ENCODE assay signal across 10 cellular contexts in the genomic region with DNA sequence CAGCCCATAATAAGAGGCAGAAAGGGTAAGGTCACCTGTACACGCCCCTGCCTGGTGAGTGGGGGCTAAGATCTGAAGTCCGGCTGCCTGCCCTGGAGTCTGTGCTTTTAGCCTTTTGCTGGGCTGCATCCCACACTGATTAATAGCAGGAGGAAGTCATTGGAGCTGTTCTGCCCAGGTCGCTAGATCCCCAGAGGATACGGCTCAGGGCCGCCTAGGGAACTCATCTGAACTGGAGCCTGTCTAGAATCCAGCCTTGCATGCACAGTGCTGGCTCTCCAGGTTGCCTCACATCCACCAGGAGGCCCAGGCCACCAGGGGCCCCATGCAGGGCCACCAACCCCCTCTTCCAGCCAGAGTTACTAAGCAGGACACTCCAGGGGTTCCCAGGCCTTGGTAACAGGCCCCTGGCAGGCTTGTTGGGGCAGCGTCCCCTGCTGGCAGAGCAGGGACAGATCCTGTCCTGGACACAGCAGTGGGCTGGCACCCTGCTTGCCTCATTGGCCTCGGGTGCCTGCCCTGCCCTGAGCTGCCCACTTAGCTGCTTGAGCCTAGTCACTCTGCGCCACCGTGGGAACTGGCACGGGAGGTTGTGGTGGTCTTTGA. TPM values are rescaled to one million over a fixed set of nuclear protein-coding genes. Genes with fewer than 3 reads are reported as not detected.
DNase-seq lines count a peak whose midpoint lies in the region; ATAC-seq and TF ChIP-seq lines count a peak whose summit lies in the region.
"Had no signal": no experiment of that assay in that cellular context is flagged by ENCODE, and none has a peak within 500 bp of the region (broad histone marks: within the 10 kb centered on the region; RNA-seq: fewer than 3 reads in every experiment).

No MANE protein-coding gene starts in this region.

- no peak for TF ChIP-seq POLR2A in body of pancreas (IDR thresholded peaks at IDR 0.05)

- no peaks in the 10 kb centered on the region for H3K9me3 ChIP-seq in body of pancreas
- H3K9me3 ChIP-seq: upper lobe of left lung had no signal

- TF ChIP-seq CTCF in HL-60 (IDR thresholded peaks at IDR 0.05; ENCODE audit: insufficient read depth, low read length) (peak; percentile 48), body of pancreas (IDR thresholded peaks at IDR 0.05) (peak in 4 of 7 experiments; percentile 15 to 37 (median 24)), neural crest cell (conservative IDR thresholded peaks at IDR 0.05) (peak; percentile 48)

- H3K27me3 Mint-ChIP-seq in neural crest cell (ENCODE audit: low read depth) = no peaks in the 10 kb centered on the region
- H3K27me3 Mint-ChIP-seq in activated T-helper 17 cell treated with anti-CD3 and anti-CD28 coated beads, Interleukin-2, amount 50 U/mL, for 72 hours = no peaks in the 10 kb centered on the region
- H3K27me3 Mint-ChIP-seq: activated naive CD8-positive, alpha-beta T cell treated with anti-CD3 and anti-CD28 coated beads, Interleukin-2, amount 10 ng/mL, durations not matched to agents 7 days and 5 days had no signal

- H3K4me1 Mint-ChIP-seq in neural crest cell = peaks cover 5% of the 10 kb centered on the region
- H3K4me1 Mint-ChIP-seq in activated T-helper 17 cell treated with anti-CD3 and anti-CD28 coated beads, Interleukin-2, amount 50 U/mL, for 72 hours = no peaks in the 10 kb centered on the region

- H3K27ac ChIP-seq in HL-60 (replicated peaks) (no peak overlapping the region), body of pancreas (no peak overlapping the region)
- H3K27ac ChIP-seq: upper lobe of left lung had no signal

- DNase-seq in NCI-H748 (lab: John Stamatoyannopoulos, UW; ENCODE audit: unreplicated experiment) (peak; percentile 34), NCI-H748 treated with DMSO at 0.1 percent for 48 hours (lab: John Stamatoyannopoulos, UW) (no peak), HL-60 (ENCODE audit: low read depth in 1 of 2, low spot score in 1 of 2) (peak; percentile 5 to 50), body of pancreas (peak in 3 of 4 donors; percentile 10 to 34 (median 16)), neural crest cell (ENCODE audit: low read depth, low spot score) (peak; percentile 24), medulla oblongata (ENCODE audit: extremely low spot score) (no peak), NCI-H2029 treated with DMSO at 0.1 percent for 48 hours (lab: John Stamatoyannopoulos, UW) (no peak)
- DNase-seq: activated naive CD8-positive, alpha-beta T cell treated with anti-CD3 and anti-CD28 coated beads, Interleukin-2, amount 10 ng/mL, durations not matched to agents 7 days and 5 days had no signal

- H3K36me3 ChIP-seq in body of pancreas (replicated peaks in 1 of 2; ENCODE audit: insufficient read depth in 1 of 2, low read depth in 2 of 2) = no peaks in the 10 kb centered on the region
- H3K36me3 ChIP-seq: upper lobe of left lung had no signal

- no peaks in the 10 kb centered on the region for H3K9me3 Mint-ChIP-seq in neural crest cell
- no peaks in the 10 kb centered on the region for H3K9me3 Mint-ChIP-seq in activated T-helper 17 cell treated with anti-CD3 and anti-CD28 coated beads, Interleukin-2, amount 50 U/mL, for 72 hours
- H3K9me3 Mint-ChIP-seq: activated naive CD8-positive, alpha-beta T cell treated with anti-CD3 and anti-CD28 coated beads, Interleukin-2, amount 10 ng/mL, durations not matched to agents 7 days and 5 days had no signal

- peak overlapping the region; percentile 58 for H3K27ac Mint-ChIP-seq in neural crest cell (ENCODE audit: unreplicated experiment)
- no peak overlapping the region for H3K27ac Mint-ChIP-seq in activated T-helper 17 cell treated with anti-CD3 and anti-CD28 coated beads, Interleukin-2, amount 50 U/mL, for 72 hours
- H3K27ac Mint-ChIP-seq: activated naive CD8-positive, alpha-beta T cell treated with anti-CD3 and anti-CD28 coated beads, Interleukin-2, amount 10 ng/mL, durations not matched to agents 7 days and 5 days had no signal

- no peaks in the 10 kb centered on the region for H3K36me3 Mint-ChIP-seq in neural crest cell (ENCODE audit: low read depth)
- H3K36me3 Mint-ChIP-seq in activated T-helper 17 cell treated with anti-CD3 and anti-CD28 coated beads, Interleukin-2, amount 50 U/mL, for 72 hours (ENCODE audit: low read depth) = no peaks in the 10 kb centered on the region
- H3K36me3 Mint-ChIP-seq: activated naive CD8-positive, alpha-beta T cell treated with anti-CD3 and anti-CD28 coated beads, Interleukin-2, amount 10 ng/mL, durations not matched to agents 7 days and 5 days had no signal

- H3K27me3 ChIP-seq in HL-60 (ENCODE audit: insufficient read depth, poor library complexity, severe bottlenecking) (no peaks in the 10 kb centered on the region), body of pancreas (no peaks in the 10 kb centered on the region)
- H3K27me3 ChIP-seq: upper lobe of left lung had no signal

- WGBS in body of pancreas, 2 donors = 51 to 70% methylated on average over 8 to 10 of the region's 10 CpGs

- H3K4me1 ChIP-seq in body of pancreas = peaks cover 4% of the 10 kb centered on the region
- H3K4me1 ChIP-seq: upper lobe of left lung had no signal

- peak; percentile 38 for ATAC-seq in body of pancreas
- ATAC-seq in activated T-helper 17 cell treated with anti-CD3 and anti-CD28 coated beads, Interleukin-2, amount 50 U/mL, for 72 hours (replicated peaks) = no peak

- H3K4me3 ChIP-seq in HL-60 (replicated peaks; ENCODE audit: insufficient read depth, low read length) (no peak overlapping the region), body of pancreas (no peak overlapping the region)
- H3K4me3 ChIP-seq: upper lobe of left lung had no signal

- intact Hi-C loops in body of pancreas (cut with DNase I) = no loop called here

- H3K4me3 Mint-ChIP-seq in neural crest cell = no peak overlapping the region
- no peak overlapping the region for H3K4me3 Mint-ChIP-seq in activated T-helper 17 cell treated with anti-CD3 and anti-CD28 coated beads, Interleukin-2, amount 50 U/mL, for 72 hours
- H3K4me3 Mint-ChIP-seq: activated naive CD8-positive, alpha-beta T cell treated with anti-CD3 and anti-CD28 coated beads, Interleukin-2, amount 10 ng/mL, durations not matched to agents 7 days and 5 days had no signal

RNA-seq across cellular contexts. Expression of a gene that starts 35.3 kb away (rescaled TPM):
- under 1 TPM in 1 of 2 donors, not detected in 1; 0.26 TPM for total RNA-seq in body of pancreas
- total RNA-seq in neural crest cell = 0.26 TPM in 1 of 2 replicates, not detected in the other
- total RNA-seq in activated T-helper 17 cell treated with anti-CD3 and anti-CD28 coated beads, Interleukin-2, amount 50 U/mL, for 72 hours = under 1 TPM; 0.19 to 0.45 TPM

Comparison
In these comparisons a context has a peak if more than half of its experiments do, and no peak if none do; other contexts are left out.
1. DNase-seq: peak in NCI-H748 (single experiment), HL-60 (2 of 2), body of pancreas (3 of 4) and neural crest cell (single experiment); none in NCI-H748 treated with DMSO at 0.1 percent for 48 hours (single experiment), medulla oblongata (single experiment) and NCI-H2029 treated with DMSO at 0.1 percent for 48 hours (single experiment).
2. Peak in every context shown above with its lines, with median percentiles within 50 percentile points of each other: CTCF ChIP-seq.